In the genomic region with DNA sequence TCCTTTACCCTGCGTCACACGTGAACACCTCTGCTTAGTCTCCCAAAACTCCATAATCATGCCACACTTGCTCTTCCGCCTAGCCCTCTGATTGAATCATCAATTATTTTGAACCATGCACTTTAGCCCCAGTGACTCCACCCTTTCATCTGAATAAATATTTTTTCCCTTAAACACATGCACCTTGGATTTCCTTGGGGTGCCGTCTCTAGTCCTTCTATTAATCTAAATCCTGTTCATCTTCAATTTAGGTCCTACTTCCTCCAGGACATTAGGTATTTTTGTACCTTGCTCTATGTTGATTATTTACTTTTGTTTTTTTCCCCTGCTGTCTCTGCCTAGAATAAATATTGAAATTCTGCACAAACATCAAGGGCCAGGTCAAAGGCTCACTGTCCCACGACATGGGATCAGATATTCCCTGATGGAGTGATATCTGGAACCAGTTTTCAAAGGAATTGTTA, we compare ENCODE assay signal across 1 cellular context.
TF ChIP-seq lines count a peak whose summit lies in the region.

No MANE protein-coding gene starts in this region.

TF ChIP-seq in HepG2, 621 proteins besides CTCF, POLR2A, EP300 and RAD21 (continued from another document and continues in another):
- TF ChIP-seq, protein P1, sequence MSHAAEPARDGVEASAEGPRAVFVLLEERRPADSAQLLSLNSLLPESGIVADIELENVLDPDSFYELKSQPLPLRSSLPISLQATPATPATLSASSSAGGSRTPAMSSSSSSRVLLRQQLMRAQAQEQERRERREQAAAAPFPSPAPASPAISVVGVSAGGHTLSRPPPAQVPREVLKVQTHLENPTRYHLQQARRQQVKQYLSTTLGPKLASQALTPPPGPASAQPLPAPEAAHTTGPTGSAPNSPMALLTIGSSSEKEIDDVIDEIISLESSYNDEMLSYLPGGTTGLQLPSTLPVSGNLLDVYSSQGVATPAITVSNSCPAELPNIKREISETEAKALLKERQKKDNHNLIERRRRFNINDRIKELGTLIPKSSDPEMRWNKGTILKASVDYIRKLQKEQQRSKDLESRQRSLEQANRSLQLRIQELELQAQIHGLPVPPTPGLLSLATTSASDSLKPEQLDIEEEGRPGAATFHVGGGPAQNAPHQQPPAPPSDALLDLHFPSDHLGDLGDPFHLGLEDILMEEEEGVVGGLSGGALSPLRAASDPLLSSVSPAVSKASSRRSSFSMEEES (CRISPR knock-in tag; IDR thresholded peaks at IDR 0.05) = no peak
- TF ChIP-seq, protein P2, sequence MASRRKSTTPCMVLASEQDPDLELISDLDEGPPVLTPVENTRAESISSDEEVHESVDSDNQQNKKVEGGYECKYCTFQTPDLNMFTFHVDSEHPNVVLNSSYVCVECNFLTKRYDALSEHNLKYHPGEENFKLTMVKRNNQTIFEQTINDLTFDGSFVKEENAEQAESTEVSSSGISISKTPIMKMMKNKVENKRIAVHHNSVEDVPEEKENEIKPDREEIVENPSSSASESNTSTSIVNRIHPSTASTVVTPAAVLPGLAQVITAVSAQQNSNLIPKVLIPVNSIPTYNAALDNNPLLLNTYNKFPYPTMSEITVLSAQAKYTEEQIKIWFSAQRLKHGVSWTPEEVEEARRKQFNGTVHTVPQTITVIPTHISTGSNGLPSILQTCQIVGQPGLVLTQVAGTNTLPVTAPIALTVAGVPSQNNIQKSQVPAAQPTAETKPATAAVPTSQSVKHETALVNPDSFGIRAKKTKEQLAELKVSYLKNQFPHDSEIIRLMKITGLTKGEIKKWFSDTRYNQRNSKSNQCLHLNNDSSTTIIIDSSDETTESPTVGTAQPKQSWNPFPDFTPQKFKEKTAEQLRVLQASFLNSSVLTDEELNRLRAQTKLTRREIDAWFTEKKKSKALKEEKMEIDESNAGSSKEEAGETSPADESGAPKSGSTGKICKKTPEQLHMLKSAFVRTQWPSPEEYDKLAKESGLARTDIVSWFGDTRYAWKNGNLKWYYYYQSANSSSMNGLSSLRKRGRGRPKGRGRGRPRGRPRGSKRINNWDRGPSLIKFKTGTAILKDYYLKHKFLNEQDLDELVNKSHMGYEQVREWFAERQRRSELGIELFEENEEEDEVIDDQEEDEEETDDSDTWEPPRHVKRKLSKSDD (CRISPR knock-in tag; IDR thresholded peaks at IDR 0.05; ENCODE audit: low read depth) = no peak
- no peak for TF ChIP-seq ZNF326 (CRISPR knock-in tag; IDR thresholded peaks at IDR 0.05; ENCODE audit: borderline replicate concordance)
- TF ChIP-seq, protein P3, sequence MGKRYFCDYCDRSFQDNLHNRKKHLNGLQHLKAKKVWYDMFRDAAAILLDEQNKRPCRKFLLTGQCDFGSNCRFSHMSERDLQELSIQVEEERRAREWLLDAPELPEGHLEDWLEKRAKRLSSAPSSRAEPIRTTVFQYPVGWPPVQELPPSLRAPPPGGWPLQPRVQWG (CRISPR knock-in tag; IDR thresholded peaks at IDR 0.05; ENCODE audit: borderline replicate concordance, low read depth) = no peak
- TF ChIP-seq ATF1 (CRISPR knock-in tag; IDR thresholded peaks at IDR 0.05) = no peak; the same call in 1 of the 2 replicates
- no peak for TF ChIP-seq ZNF101 (CRISPR knock-in tag; IDR thresholded peaks at IDR 0.05; ENCODE audit: borderline replicate concordance, low read depth)
- no peak for TF ChIP-seq XBP1 (CRISPR knock-in tag; IDR thresholded peaks at IDR 0.05)
- no peak for TF ChIP-seq ZNF329 (CRISPR knock-in tag; IDR thresholded peaks at IDR 0.05; ENCODE audit: low read depth)
- TF ChIP-seq PCBP2 (optimal IDR thresholded peaks at IDR 0.05; ENCODE audit: low read depth, low read length, poor library complexity, severe bottlenecking) = no peak
- no peak for TF ChIP-seq ZNF484 (CRISPR knock-in tag; IDR thresholded peaks at IDR 0.05; ENCODE audit: borderline replicate concordance, low read depth)
- TF ChIP-seq, protein P4, sequence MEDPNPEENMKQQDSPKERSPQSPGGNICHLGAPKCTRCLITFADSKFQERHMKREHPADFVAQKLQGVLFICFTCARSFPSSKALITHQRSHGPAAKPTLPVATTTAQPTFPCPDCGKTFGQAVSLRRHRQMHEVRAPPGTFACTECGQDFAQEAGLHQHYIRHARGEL (CRISPR knock-in tag; IDR thresholded peaks at IDR 0.05) = no peak
- no peak for TF ChIP-seq FOXM1 (CRISPR knock-in tag; IDR thresholded peaks at IDR 0.05)
- no peak for TF ChIP-seq ZNF83 (CRISPR knock-in tag; IDR thresholded peaks at IDR 0.05; ENCODE audit: borderline replicate concordance)
- TF ChIP-seq ZNF441 (CRISPR knock-in tag; IDR thresholded peaks at IDR 0.05; ENCODE audit: borderline replicate concordance) = no peak
- TF ChIP-seq HNF4G (IDR thresholded peaks at IDR 0.05; ENCODE audit: borderline replicate concordance, low read depth, low read length) = no peak; the same call in 1 of the 2 replicates
- peak; percentile 69; the same call in 1 of the 2 replicates for TF ChIP-seq HNF4G (CRISPR knock-in tag; IDR thresholded peaks at IDR 0.05; ENCODE audit: borderline replicate concordance, low read depth)
- TF ChIP-seq, protein P5, sequence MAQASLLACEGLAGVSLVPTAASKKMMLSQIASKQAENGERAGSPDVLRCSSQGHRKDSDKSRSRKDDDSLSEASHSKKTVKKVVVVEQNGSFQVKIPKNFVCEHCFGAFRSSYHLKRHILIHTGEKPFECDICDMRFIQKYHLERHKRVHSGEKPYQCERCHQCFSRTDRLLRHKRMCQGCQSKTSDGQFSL (CRISPR knock-in tag; IDR thresholded peaks at IDR 0.05) = no peak
- TF ChIP-seq, protein P6, sequence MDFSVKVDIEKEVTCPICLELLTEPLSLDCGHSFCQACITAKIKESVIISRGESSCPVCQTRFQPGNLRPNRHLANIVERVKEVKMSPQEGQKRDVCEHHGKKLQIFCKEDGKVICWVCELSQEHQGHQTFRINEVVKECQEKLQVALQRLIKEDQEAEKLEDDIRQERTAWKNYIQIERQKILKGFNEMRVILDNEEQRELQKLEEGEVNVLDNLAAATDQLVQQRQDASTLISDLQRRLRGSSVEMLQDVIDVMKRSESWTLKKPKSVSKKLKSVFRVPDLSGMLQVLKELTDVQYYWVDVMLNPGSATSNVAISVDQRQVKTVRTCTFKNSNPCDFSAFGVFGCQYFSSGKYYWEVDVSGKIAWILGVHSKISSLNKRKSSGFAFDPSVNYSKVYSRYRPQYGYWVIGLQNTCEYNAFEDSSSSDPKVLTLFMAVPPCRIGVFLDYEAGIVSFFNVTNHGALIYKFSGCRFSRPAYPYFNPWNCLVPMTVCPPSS (IDR thresholded peaks at IDR 0.05) = no peak
- TF ChIP-seq ZNF124 (CRISPR knock-in tag; IDR thresholded peaks at IDR 0.05) = no peak
- peak; percentile 74; the same call in 1 of the 2 replicates for TF ChIP-seq GATAD2A (CRISPR knock-in tag; IDR thresholded peaks at IDR 0.05)
- TF ChIP-seq JUN (CRISPR knock-in tag; IDR thresholded peaks at IDR 0.05) = no peak
- peak; percentile 85 for TF ChIP-seq CREM (IDR thresholded peaks at IDR 0.05)
- TF ChIP-seq CREM (CRISPR knock-in tag; IDR thresholded peaks at IDR 0.05) = no peak
- TF ChIP-seq, protein P7, sequence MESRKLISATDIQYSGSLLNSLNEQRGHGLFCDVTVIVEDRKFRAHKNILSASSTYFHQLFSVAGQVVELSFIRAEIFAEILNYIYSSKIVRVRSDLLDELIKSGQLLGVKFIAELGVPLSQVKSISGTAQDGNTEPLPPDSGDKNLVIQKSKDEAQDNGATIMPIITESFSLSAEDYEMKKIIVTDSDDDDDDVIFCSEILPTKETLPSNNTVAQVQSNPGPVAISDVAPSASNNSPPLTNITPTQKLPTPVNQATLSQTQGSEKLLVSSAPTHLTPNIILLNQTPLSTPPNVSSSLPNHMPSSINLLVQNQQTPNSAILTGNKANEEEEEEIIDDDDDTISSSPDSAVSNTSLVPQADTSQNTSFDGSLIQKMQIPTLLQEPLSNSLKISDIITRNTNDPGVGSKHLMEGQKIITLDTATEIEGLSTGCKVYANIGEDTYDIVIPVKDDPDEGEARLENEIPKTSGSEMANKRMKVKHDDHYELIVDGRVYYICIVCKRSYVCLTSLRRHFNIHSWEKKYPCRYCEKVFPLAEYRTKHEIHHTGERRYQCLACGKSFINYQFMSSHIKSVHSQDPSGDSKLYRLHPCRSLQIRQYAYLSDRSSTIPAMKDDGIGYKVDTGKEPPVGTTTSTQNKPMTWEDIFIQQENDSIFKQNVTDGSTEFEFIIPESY (CRISPR knock-in tag; IDR thresholded peaks at IDR 0.05) = no peak
- TF ChIP-seq, protein P8, sequence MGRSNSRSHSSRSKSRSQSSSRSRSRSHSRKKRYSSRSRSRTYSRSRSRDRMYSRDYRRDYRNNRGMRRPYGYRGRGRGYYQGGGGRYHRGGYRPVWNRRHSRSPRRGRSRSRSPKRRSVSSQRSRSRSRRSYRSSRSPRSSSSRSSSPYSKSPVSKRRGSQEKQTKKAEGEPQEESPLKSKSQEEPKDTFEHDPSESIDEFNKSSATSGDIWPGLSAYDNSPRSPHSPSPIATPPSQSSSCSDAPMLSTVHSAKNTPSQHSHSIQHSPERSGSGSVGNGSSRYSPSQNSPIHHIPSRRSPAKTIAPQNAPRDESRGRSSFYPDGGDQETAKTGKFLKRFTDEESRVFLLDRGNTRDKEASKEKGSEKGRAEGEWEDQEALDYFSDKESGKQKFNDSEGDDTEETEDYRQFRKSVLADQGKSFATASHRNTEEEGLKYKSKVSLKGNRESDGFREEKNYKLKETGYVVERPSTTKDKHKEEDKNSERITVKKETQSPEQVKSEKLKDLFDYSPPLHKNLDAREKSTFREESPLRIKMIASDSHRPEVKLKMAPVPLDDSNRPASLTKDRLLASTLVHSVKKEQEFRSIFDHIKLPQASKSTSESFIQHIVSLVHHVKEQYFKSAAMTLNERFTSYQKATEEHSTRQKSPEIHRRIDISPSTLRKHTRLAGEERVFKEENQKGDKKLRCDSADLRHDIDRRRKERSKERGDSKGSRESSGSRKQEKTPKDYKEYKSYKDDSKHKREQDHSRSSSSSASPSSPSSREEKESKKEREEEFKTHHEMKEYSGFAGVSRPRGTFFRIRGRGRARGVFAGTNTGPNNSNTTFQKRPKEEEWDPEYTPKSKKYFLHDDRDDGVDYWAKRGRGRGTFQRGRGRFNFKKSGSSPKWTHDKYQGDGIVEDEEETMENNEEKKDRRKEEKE (IDR thresholded peaks at IDR 0.05) = no peak
- peak; percentile 82 for TF ChIP-seq HMG20A (CRISPR knock-in tag; IDR thresholded peaks at IDR 0.05; ENCODE audit: borderline replicate concordance)
- no peak for TF ChIP-seq RFX1 (IDR thresholded peaks at IDR 0.05)
- TF ChIP-seq, protein P9, sequence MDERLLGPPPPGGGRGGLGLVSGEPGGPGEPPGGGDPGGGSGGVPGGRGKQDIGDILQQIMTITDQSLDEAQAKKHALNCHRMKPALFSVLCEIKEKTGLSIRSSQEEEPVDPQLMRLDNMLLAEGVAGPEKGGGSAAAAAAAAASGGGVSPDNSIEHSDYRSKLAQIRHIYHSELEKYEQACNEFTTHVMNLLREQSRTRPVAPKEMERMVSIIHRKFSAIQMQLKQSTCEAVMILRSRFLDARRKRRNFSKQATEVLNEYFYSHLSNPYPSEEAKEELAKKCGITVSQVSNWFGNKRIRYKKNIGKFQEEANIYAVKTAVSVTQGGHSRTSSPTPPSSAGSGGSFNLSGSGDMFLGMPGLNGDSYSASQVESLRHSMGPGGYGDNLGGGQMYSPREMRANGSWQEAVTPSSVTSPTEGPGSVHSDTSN (CRISPR knock-in tag; IDR thresholded peaks at IDR 0.05) = no peak
- no peak for TF ChIP-seq SP2 (CRISPR knock-in tag; IDR thresholded peaks at IDR 0.05)
- no peak for TF ChIP-seq TBP (CRISPR knock-in tag; IDR thresholded peaks at IDR 0.05)
- no peak for TF ChIP-seq GTF3A (CRISPR knock-in tag; conservative IDR thresholded peaks at IDR 0.05)
- TF ChIP-seq SMYD3 (CRISPR knock-in tag; IDR thresholded peaks at IDR 0.05) = no peak
- TF ChIP-seq, protein P10, sequence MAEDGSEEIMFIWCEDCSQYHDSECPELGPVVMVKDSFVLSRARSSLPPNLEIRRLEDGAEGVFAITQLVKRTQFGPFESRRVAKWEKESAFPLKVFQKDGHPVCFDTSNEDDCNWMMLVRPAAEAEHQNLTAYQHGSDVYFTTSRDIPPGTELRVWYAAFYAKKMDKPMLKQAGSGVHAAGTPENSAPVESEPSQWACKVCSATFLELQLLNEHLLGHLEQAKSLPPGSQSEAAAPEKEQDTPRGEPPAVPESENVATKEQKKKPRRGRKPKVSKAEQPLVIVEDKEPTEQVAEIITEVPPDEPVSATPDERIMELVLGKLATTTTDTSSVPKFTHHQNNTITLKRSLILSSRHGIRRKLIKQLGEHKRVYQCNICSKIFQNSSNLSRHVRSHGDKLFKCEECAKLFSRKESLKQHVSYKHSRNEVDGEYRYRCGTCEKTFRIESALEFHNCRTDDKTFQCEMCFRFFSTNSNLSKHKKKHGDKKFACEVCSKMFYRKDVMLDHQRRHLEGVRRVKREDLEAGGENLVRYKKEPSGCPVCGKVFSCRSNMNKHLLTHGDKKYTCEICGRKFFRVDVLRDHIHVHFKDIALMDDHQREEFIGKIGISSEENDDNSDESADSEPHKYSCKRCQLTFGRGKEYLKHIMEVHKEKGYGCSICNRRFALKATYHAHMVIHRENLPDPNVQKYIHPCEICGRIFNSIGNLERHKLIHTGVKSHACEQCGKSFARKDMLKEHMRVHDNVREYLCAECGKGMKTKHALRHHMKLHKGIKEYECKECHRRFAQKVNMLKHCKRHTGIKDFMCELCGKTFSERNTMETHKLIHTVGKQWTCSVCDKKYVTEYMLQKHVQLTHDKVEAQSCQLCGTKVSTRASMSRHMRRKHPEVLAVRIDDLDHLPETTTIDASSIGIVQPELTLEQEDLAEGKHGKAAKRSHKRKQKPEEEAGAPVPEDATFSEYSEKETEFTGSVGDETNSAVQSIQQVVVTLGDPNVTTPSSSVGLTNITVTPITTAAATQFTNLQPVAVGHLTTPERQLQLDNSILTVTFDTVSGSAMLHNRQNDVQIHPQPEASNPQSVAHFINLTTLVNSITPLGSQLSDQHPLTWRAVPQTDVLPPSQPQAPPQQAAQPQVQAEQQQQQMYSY (CRISPR knock-in tag; IDR thresholded peaks at IDR 0.05) = no peak
- TF ChIP-seq, protein P11, sequence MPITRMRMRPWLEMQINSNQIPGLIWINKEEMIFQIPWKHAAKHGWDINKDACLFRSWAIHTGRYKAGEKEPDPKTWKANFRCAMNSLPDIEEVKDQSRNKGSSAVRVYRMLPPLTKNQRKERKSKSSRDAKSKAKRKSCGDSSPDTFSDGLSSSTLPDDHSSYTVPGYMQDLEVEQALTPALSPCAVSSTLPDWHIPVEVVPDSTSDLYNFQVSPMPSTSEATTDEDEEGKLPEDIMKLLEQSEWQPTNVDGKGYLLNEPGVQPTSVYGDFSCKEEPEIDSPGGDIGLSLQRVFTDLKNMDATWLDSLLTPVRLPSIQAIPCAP (CRISPR knock-in tag; IDR thresholded peaks at IDR 0.05; ENCODE audit: low read depth) = no peak
